ENCODE assay signal across 34 cellular contexts in genomic region chr2:56707650-56708049, GRCh38.
"Had no signal": no experiment of that assay in that cellular context is flagged by ENCODE, and none has a peak within 500 bp of the region (broad histone marks: within the 10 kb centered on the region; RNA-seq: fewer than 3 reads in every experiment).

No MANE protein-coding gene starts in this region.

- H3K36me3 ChIP-seq: adrenal gland, brain microvascular endothelial cell, breast epithelium had no signal

- H3K9me3 ChIP-seq: adrenal gland, body of pancreas, breast epithelium had no signal

- FAIRE-seq: astrocyte, colon, TTC549 had no signal

- H3K27ac ChIP-seq: adrenal gland, body of pancreas, brain microvascular endothelial cell, breast epithelium, VCaP had no signal

- H3K27me3 ChIP-seq: adrenal gland, body of pancreas, brain microvascular endothelial cell, breast epithelium had no signal

- H3K4me3 ChIP-seq: adrenal gland, body of pancreas, breast epithelium had no signal

- DNase-seq: activated CD4-positive, alpha-beta T cell treated with anti-CD3 and anti-CD28 coated beads for 1 hour; activated CD4-positive, alpha-beta T cell treated with anti-CD3 and anti-CD28 coated beads for 36 hours; activated CD4-positive, alpha-beta T cell treated with anti-CD3 and anti-CD28 coated beads for 48 hours; activated CD4-positive, alpha-beta T cell treated with anti-CD3 and anti-CD28 coated beads, Interleukin-2, amount 10 ng/mL, durations not matched to agents 7 days and 5 days; activated CD4-positive, alpha-beta T cell treated with anti-CD3 and anti-CD28 coated beads, Interleukin-2, amount 50 U/mL, for 48 hours; activated CD4-positive, CD25-positive, alpha-beta regulatory T cell; activated CD8-positive, alpha-beta memory T cell treated with anti-CD3 and anti-CD28 coated beads, Interleukin-2, amount 50 U/mL, for 4 hours; activated CD8-positive, alpha-beta T cell treated with anti-CD3 and anti-CD28 coated beads for 36 hours; activated effector memory CD4-positive, alpha-beta T cell treated with anti-CD3 and anti-CD28 coated beads, Interleukin-2, amount 50 U/mL, for 16 hours; activated gamma-delta T cell treated with Interleukin-2 at 50 U/mL for 16 hours; activated naive CD4-positive, alpha-beta T cell; activated naive CD4-positive, alpha-beta T cell treated with anti-CD3 and anti-CD28 coated beads for 36 hours; activated naive CD4-positive, alpha-beta T cell treated with anti-CD3 and anti-CD28 coated beads, Interleukin-2, amount 50 U/mL, for 16 hours; activated naive CD8-positive, alpha-beta T cell treated with anti-CD3 and anti-CD28 coated beads for 36 hours; activated T-cell treated with anti-CD3 and anti-CD28 coated beads for 4 hours; activated T-cell treated with anti-CD3 and anti-CD28 coated beads, Interleukin-2, amount 50 U/mL, for 1 hour; activated T-cell treated with anti-CD3 and anti-CD28 coated beads, Interleukin-2, amount 50 U/mL, for 4 hours; activated T-cell treated with anti-CD3 and anti-CD28 coated beads, Interleukin-2, amount 50 U/mL, for 72 hours; adrenal gland; amniotic stem cell; aorta; body of pancreas; brain microvascular endothelial cell; central memory CD4-positive, alpha-beta T cell; T-helper 2 cell; T-helper 9 cell had no signal

- ATAC-seq: activated CD4-positive, alpha-beta T cell treated with anti-CD3 and anti-CD28 coated beads for 36 hours; activated CD4-positive, CD25-positive, alpha-beta regulatory T cell treated with anti-CD3 and anti-CD28 coated beads, Interleukin-2, amount 50 U/mL, for 24 hours; activated CD8-positive, alpha-beta T cell treated with anti-CD3 and anti-CD28 coated beads for 36 hours; activated naive CD4-positive, alpha-beta T cell treated with anti-CD3 and anti-CD28 coated beads, Interleukin-2, amount 50 U/mL, for 72 hours; activated T-cell treated with anti-CD3 and anti-CD28 coated beads, Interleukin-2, amount 50 U/mL, for 4 hours; activated T-cell treated with anti-CD3 and anti-CD28 coated beads, Interleukin-2, amount 50 U/mL, for 72 hours; activated T-helper 17 cell treated with anti-CD3 and anti-CD28 coated beads, Interleukin-2, amount 50 U/mL, for 72 hours; body of pancreas had no signal

- H3K4me1 ChIP-seq: adrenal gland, body of pancreas, breast epithelium had no signal
